In genomic region chr4:143599827-143600226, GRCh38 we compare ENCODE assay signal across 25 cellular contexts.
"Had no signal": no experiment of that assay in that cellular context is flagged by ENCODE, and none has a peak within 500 bp of the region (broad histone marks: within the 10 kb centered on the region; RNA-seq: fewer than 3 reads in every experiment).

No MANE protein-coding gene starts in this region.

- H3K27me3 Mint-ChIP-seq: activated CD4-positive, alpha-beta T cell treated with anti-CD3 and anti-CD28 coated beads, Interleukin-2, amount 10 ng/mL, durations not matched to agents 24 days and 14 days; activated naive CD8-positive, alpha-beta T cell; activated T-cell treated with anti-CD3 and anti-CD28 coated beads, Interleukin-2, amount 50 U/mL, for 24 hours had no signal

- H3K9me3 Mint-ChIP-seq: activated B cell treated with CpG ODN at 0.5 μM for 24 hours; activated CD4-positive, alpha-beta T cell treated with anti-CD3 and anti-CD28 coated beads, Interleukin-2, amount 10 ng/mL, durations not matched to agents 24 days and 14 days; activated T-helper 1 cell treated with anti-CD3 and anti-CD28 coated beads, Interleukin-12 subunit alpha, Interleukin-12 subunit beta, Interleukin-2, Interleukin-4 antibody, amounts not matched to agents 30 ng/mL and 10 ng/mL and 1 ng/mL, durations not matched to agents 14 hours and 24 hours and 36 hours; T-helper 1 cell treated with Interleukin-12 subunit alpha and Interleukin-12 subunit beta and Interleukin-4 antibody, amounts not matched to agents 30 μg/mL and 1 μg/mL, for 36 hours had no signal

- H3K4me3 Mint-ChIP-seq: activated B cell treated with CpG ODN at 0.5 μM for 24 hours; activated CD4-positive, alpha-beta T cell treated with anti-CD3 and anti-CD28 coated beads, Interleukin-2, amount 10 ng/mL, durations not matched to agents 24 days and 14 days; activated CD8-positive, alpha-beta memory T cell treated with anti-CD3 and anti-CD28 coated beads, Interleukin-2, amount 10 ng/mL, durations not matched to agents 7 days and 5 days; activated naive CD8-positive, alpha-beta T cell; activated T-cell treated with anti-CD3 and anti-CD28 coated beads, Interleukin-2, amount 50 U/mL, for 24 hours; activated T-helper 1 cell treated with anti-CD3 and anti-CD28 coated beads, Interleukin-12 subunit alpha, Interleukin-12 subunit beta, Interleukin-2, Interleukin-4 antibody, amounts not matched to agents 30 ng/mL and 10 ng/mL and 1 ng/mL, durations not matched to agents 14 hours and 24 hours and 36 hours; T-helper 1 cell treated with Interleukin-12 subunit alpha and Interleukin-12 subunit beta and Interleukin-4 antibody, amounts not matched to agents 30 μg/mL and 1 μg/mL, for 36 hours had no signal

- H3K27ac Mint-ChIP-seq: activated B cell treated with CpG ODN at 0.5 μM for 24 hours; activated CD4-positive, alpha-beta T cell treated with anti-CD3 and anti-CD28 coated beads, Interleukin-2, amount 10 ng/mL, durations not matched to agents 24 days and 14 days; activated CD8-positive, alpha-beta memory T cell treated with anti-CD3 and anti-CD28 coated beads, Interleukin-2, amount 10 ng/mL, durations not matched to agents 7 days and 5 days; activated naive CD8-positive, alpha-beta T cell; activated T-cell treated with anti-CD3 and anti-CD28 coated beads, Interleukin-2, amount 50 U/mL, for 24 hours; activated T-helper 1 cell treated with anti-CD3 and anti-CD28 coated beads, Interleukin-12 subunit alpha, Interleukin-12 subunit beta, Interleukin-2, Interleukin-4 antibody, amounts not matched to agents 30 ng/mL and 10 ng/mL and 1 ng/mL, durations not matched to agents 14 hours and 24 hours and 36 hours; T-helper 1 cell treated with Interleukin-12 subunit alpha and Interleukin-12 subunit beta and Interleukin-4 antibody, amounts not matched to agents 30 μg/mL and 1 μg/mL, for 36 hours had no signal

- H3K4me1 Mint-ChIP-seq: activated B cell treated with CpG ODN at 0.5 μM for 24 hours; activated CD4-positive, alpha-beta T cell treated with anti-CD3 and anti-CD28 coated beads, Interleukin-2, amount 10 ng/mL, durations not matched to agents 24 days and 14 days; activated CD8-positive, alpha-beta memory T cell treated with anti-CD3 and anti-CD28 coated beads, Interleukin-2, amount 10 ng/mL, durations not matched to agents 7 days and 5 days had no signal

- H3K27ac ChIP-seq: SJCRH30 had no signal

- H3K4me1 ChIP-seq: SJCRH30 had no signal

- DNase-seq: activated B cell treated with CpG ODN at 0.5 μM for 24 hours; activated CD4-positive, alpha-beta T cell treated with anti-CD3 and anti-CD28 coated beads for 1 hour; activated CD4-positive, alpha-beta T cell treated with anti-CD3 and anti-CD28 coated beads, Interleukin-2, amount 10 ng/mL, durations not matched to agents 24 days and 14 days; activated CD4-positive, alpha-beta T cell treated with anti-CD3 and anti-CD28 coated beads, Interleukin-2, amount 50 U/mL, for 48 hours; activated CD8-positive, alpha-beta memory T cell treated with anti-CD3 and anti-CD28 coated beads, Interleukin-2, amount 10 ng/mL, durations not matched to agents 7 days and 5 days; activated effector memory CD4-positive, alpha-beta T cell treated with Interleukin-2 at 50 U/mL for 16 hours; activated naive CD4-positive, alpha-beta T cell treated with Interleukin-2 at 50 U/mL for 16 hours; activated T-cell treated with anti-CD3 and anti-CD28 coated beads, Interleukin-2, amount 50 U/mL, for 24 hours; MG63; MV-4-11; NCI-H1105; NCI-H1436; NCI-H187; NCI-H2081; NCI-H510A treated with DMSO at 0.1 percent for 48 hours; NCI-H69; NK-92 treated with Interleukin-12 subunit alpha and Interleukin-12 subunit beta, amount 100 ng/mL, for 24 hours; OCI-M1; Right ventricle myocardium superior; RPMI8226; SJCRH30 had no signal

- H3K9me3 ChIP-seq: MG63, SJCRH30 had no signal

- H3K27me3 ChIP-seq: MG63, SJCRH30 had no signal

- H3K36me3 Mint-ChIP-seq: activated CD8-positive, alpha-beta memory T cell treated with anti-CD3 and anti-CD28 coated beads, Interleukin-2, amount 10 ng/mL, durations not matched to agents 7 days and 5 days had no signal

- H3K4me3 ChIP-seq: MG63, SJCRH30 had no signal

- H3K36me3 ChIP-seq: MG63, SJCRH30 had no signal

- ATAC-seq: activated CD8-positive, alpha-beta memory T cell treated with anti-CD3 and anti-CD28 coated beads, Interleukin-2, amount 10 ng/mL, durations not matched to agents 7 days and 5 days; Panc1 had no signal
